1 cellular context compared by ENCODE assay signal in genomic region chr5:15132816-15133405, GRCh38.
TF ChIP-seq lines count a peak whose summit lies in the region.

No MANE protein-coding gene starts in this region.

TF ChIP-seq in GM23338, 12 proteins besides CTCF, POLR2A, EP300 and RAD21 (continued from another document):
- TF ChIP-seq, protein P1, sequence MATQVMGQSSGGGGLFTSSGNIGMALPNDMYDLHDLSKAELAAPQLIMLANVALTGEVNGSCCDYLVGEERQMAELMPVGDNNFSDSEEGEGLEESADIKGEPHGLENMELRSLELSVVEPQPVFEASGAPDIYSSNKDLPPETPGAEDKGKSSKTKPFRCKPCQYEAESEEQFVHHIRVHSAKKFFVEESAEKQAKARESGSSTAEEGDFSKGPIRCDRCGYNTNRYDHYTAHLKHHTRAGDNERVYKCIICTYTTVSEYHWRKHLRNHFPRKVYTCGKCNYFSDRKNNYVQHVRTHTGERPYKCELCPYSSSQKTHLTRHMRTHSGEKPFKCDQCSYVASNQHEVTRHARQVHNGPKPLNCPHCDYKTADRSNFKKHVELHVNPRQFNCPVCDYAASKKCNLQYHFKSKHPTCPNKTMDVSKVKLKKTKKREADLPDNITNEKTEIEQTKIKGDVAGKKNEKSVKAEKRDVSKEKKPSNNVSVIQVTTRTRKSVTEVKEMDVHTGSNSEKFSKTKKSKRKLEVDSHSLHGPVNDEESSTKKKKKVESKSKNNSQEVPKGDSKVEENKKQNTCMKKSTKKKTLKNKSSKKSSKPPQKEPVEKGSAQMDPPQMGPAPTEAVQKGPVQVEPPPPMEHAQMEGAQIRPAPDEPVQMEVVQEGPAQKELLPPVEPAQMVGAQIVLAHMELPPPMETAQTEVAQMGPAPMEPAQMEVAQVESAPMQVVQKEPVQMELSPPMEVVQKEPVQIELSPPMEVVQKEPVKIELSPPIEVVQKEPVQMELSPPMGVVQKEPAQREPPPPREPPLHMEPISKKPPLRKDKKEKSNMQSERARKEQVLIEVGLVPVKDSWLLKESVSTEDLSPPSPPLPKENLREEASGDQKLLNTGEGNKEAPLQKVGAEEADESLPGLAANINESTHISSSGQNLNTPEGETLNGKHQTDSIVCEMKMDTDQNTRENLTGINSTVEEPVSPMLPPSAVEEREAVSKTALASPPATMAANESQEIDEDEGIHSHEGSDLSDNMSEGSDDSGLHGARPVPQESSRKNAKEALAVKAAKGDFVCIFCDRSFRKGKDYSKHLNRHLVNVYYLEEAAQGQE (IDR thresholded peaks at IDR 0.05; ENCODE audit: unreplicated experiment), result no peak
- TF ChIP-seq JUNB (IDR thresholded peaks at IDR 0.05; ENCODE audit: unreplicated experiment) (no peak), EZH2phosphoT487 (IDR thresholded peaks at IDR 0.05; ENCODE audit: unreplicated experiment) (no peak), ZNF331 (CRISPR knock-in tag; IDR thresholded peaks at IDR 0.05; ENCODE audit: low read depth) (no peak), POLR2AphosphoS5 (IDR thresholded peaks at IDR 0.05; ENCODE audit: low read depth) (no peak), ZNF114 (CRISPR knock-in tag; IDR thresholded peaks at IDR 0.05) (no peak), NANOG (IDR thresholded peaks at IDR 0.05; ENCODE audit: borderline replicate concordance) (no peak), STAT1 (IDR thresholded peaks at IDR 0.05; ENCODE audit: unreplicated experiment) (no peak)
- TF ChIP-seq, protein P2, sequence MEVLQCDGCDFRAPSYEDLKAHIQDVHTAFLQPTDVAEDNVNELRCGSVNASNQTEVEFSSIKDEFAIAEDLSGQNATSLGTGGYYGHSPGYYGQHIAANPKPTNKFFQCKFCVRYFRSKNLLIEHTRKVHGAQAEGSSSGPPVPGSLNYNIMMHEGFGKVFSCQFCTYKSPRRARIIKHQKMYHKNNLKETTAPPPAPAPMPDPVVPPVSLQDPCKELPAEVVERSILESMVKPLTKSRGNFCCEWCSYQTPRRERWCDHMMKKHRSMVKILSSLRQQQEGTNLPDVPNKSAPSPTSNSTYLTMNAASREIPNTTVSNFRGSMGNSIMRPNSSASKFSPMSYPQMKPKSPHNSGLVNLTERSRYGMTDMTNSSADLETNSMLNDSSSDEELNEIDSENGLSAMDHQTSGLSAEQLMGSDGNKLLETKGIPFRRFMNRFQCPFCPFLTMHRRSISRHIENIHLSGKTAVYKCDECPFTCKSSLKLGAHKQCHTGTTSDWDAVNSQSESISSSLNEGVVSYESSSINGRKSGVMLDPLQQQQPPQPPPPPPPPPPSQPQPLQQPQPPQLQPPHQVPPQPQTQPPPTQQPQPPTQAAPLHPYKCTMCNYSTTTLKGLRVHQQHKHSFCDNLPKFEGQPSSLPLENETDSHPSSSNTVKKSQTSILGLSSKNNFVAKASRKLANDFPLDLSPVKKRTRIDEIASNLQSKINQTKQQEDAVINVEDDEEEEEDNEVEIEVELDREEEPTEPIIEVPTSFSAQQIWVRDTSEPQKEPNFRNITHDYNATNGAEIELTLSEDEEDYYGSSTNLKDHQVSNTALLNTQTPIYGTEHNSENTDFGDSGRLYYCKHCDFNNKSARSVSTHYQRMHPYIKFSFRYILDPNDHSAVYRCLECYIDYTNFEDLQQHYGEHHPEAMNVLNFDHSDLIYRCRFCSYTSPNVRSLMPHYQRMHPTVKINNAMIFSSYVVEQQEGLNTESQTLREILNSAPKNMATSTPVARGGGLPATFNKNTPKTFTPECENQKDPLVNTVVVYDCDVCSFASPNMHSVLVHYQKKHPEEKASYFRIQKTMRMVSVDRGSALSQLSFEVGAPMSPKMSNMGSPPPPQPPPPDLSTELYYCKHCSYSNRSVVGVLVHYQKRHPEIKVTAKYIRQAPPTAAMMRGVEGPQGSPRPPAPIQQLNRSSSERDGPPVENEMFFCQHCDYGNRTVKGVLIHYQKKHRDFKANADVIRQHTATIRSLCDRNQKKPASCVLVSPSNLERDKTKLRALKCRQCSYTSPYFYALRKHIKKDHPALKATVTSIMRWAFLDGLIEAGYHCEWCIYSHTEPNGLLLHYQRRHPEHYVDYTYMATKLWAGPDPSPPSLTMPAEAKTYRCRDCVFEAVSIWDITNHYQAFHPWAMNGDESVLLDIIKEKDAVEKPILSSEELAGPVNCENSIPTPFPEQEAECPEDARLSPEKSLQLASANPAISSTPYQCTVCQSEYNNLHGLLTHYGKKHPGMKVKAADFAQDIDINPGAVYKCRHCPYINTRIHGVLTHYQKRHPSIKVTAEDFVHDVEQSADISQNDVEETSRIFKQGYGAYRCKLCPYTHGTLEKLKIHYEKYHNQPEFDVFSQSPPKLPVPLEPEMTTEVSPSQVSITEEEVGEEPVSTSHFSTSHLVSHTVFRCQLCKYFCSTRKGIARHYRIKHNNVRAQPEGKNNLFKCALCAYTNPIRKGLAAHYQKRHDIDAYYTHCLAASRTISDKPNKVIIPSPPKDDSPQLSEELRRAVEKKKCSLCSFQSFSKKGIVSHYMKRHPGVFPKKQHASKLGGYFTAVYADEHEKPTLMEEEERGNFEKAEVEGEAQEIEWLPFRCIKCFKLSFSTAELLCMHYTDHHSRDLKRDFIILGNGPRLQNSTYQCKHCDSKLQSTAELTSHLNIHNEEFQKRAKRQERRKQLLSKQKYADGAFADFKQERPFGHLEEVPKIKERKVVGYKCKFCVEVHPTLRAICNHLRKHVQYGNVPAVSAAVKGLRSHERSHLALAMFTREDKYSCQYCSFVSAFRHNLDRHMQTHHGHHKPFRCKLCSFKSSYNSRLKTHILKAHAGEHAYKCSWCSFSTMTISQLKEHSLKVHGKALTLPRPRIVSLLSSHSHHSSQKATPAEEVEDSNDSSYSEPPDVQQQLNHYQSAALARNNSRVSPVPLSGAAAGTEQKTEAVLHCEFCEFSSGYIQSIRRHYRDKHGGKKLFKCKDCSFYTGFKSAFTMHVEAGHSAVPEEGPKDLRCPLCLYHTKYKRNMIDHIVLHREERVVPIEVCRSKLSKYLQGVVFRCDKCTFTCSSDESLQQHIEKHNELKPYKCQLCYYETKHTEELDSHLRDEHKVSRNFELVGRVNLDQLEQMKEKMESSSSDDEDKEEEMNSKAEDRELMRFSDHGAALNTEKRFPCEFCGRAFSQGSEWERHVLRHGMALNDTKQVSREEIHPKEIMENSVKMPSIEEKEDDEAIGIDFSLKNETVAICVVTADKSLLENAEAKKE (CRISPR knock-in tag; IDR thresholded peaks at IDR 0.05), result no peak
- TF ChIP-seq, protein P3, sequence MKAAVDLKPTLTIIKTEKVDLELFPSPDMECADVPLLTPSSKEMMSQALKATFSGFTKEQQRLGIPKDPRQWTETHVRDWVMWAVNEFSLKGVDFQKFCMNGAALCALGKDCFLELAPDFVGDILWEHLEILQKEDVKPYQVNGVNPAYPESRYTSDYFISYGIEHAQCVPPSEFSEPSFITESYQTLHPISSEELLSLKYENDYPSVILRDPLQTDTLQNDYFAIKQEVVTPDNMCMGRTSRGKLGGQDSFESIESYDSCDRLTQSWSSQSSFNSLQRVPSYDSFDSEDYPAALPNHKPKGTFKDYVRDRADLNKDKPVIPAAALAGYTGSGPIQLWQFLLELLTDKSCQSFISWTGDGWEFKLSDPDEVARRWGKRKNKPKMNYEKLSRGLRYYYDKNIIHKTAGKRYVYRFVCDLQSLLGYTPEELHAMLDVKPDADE (IDR thresholded peaks at IDR 0.05), result no peak
